16 cellular contexts compared by ENCODE assay signal in the genomic region with DNA sequence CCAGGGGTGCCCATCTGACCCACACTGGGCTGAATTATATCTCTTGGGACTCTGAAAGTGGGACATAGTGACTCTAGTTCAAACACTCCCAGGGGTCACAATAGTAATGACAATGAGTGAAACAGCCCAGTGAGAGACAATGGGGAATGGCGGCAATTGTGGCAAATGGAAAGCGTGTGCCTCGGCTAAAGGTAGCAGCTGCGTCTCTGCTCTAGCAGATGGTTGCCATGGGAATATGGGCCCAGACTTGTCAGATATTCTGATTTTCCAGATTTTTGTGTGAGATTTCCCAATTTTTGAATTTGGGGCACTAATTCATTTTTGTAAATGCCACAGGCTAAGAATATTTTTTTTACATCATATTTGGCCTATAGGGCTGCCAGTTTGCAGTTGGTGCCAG. TPM values are rescaled to one million over a fixed set of nuclear protein-coding genes. Genes with fewer than 3 reads are reported as not detected.
DNase-seq lines count a peak whose midpoint lies in the region; ATAC-seq, FAIRE-seq and TF ChIP-seq lines count a peak whose summit lies in the region.
"Had no signal": no experiment of that assay in that cellular context is flagged by ENCODE, and none has a peak within 500 bp of the region (broad histone marks: within the 10 kb centered on the region; RNA-seq: fewer than 3 reads in every experiment).

No MANE protein-coding gene starts in this region.

- TF ChIP-seq RAD21 in K562 (CRISPR knock-in tag; conservative IDR thresholded peaks at IDR 0.05 in 1 of 2, IDR thresholded peaks at IDR 0.05 in 1 of 2): no peak

- peak overlapping the region; percentile 58 for H3K27ac Mint-ChIP-seq in activated CD8-positive, alpha-beta memory T cell treated with anti-CD3 and anti-CD28 coated beads, Interleukin-2, amount 10 ng/mL, durations not matched to agents 7 days and 5 days
- peak overlapping the region; percentile 60 for H3K27ac Mint-ChIP-seq in Calu3 (ENCODE audit: unreplicated experiment)
- H3K27ac Mint-ChIP-seq: activated CD4-positive, alpha-beta T cell treated with anti-CD3 and anti-CD28 coated beads for 36 hours had no signal

- FAIRE-seq in K562 (lab: Jason Lieb, UNC): no peak
- FAIRE-seq: keratinocyte had no signal

- intact Hi-C loops in Calu3 (cut with micrococcal nuclease; ENCODE audit: unreplicated experiment) (no loop called here), K562 (cut with micrococcal nuclease) (loop anchor here (10.0 kb wide), 1 partner anchor 315 kb away; a partner anchor contains a TSS)

- no peaks in the 10 kb centered on the region for H3K9me3 Mint-ChIP-seq in activated CD8-positive, alpha-beta memory T cell treated with anti-CD3 and anti-CD28 coated beads, Interleukin-2, amount 10 ng/mL, durations not matched to agents 7 days and 5 days (ENCODE audit: low read depth)
- no peaks in the 10 kb centered on the region for H3K9me3 Mint-ChIP-seq in Calu3 (ENCODE audit: low read depth, unreplicated experiment)

- TF ChIP-seq CTCF in Calu3 (IDR thresholded peaks at IDR 0.05; ENCODE audit: unreplicated experiment) (no peak), K562 (IDR thresholded peaks at IDR 0.05 in 2 of 3, conservative IDR thresholded peaks at IDR 0.05 in 1 of 3; ENCODE audit: insufficient read depth in 2 of 3, low read depth in 1 of 3, low read length in 3 of 3) (no peak), neutrophil (IDR thresholded peaks at IDR 0.05) (no peak)

- no peak overlapping the region for H2AFZ ChIP-seq in K562 (ENCODE audit: low read depth, low read length)

- TF ChIP-seq POLR2A in K562 (conservative IDR thresholded peaks at IDR 0.05): no peak

- H3K36me3 ChIP-seq in K562 (ENCODE audit: control insufficient read depth, insufficient read depth, low read length) (no peaks in the 10 kb centered on the region), neutrophil (no peaks in the 10 kb centered on the region)

- H3K9ac ChIP-seq in K562 (ENCODE audit: insufficient read depth in 1 of 2, low read depth in 2 of 2, low read length in 2 of 2): peak overlapping the region in 1 of 2 experiments; percentile 10; a peak in 1 of 4 replicates

- H3K9me3 ChIP-seq in K562 (replicated peaks; ENCODE audit: control insufficient read depth, insufficient read depth, low read depth, low read length) (no peaks in the 10 kb centered on the region), neutrophil (no peaks in the 10 kb centered on the region)
- H3K9me3 ChIP-seq: mucosa of descending colon, psoas muscle had no signal

- H3K4me3 Mint-ChIP-seq in activated CD8-positive, alpha-beta memory T cell treated with anti-CD3 and anti-CD28 coated beads, Interleukin-2, amount 10 ng/mL, durations not matched to agents 7 days and 5 days: no peak overlapping the region
- H3K4me3 Mint-ChIP-seq in Calu3 (ENCODE audit: low read depth, unreplicated experiment): no peak overlapping the region
- H3K4me3 Mint-ChIP-seq: activated CD4-positive, alpha-beta T cell treated with anti-CD3 and anti-CD28 coated beads for 36 hours had no signal

- H4K20me1 ChIP-seq in K562 (replicated peaks; ENCODE audit: control insufficient read depth, insufficient read depth, low read length): no peaks in the 10 kb centered on the region

- H3K27me3 ChIP-seq in K562 (ENCODE audit: control insufficient read depth in 2 of 2, insufficient read depth in 2 of 2, low read length in 2 of 2) (no peaks in the 10 kb centered on the region), neutrophil (no peaks in the 10 kb centered on the region)

- POLR2A ChIA-PET in K562 (lab: Yijun Ruan, JAX): interaction anchor here (0.8 to 2.5 kb wide), 2 partner anchors 15 to 19 kb away, joined by 3 to 17 read pairs; no protein-coding TSS in a partner anchor

- H3K4me3 ChIP-seq in K562 (no peak overlapping the region), neutrophil (ENCODE audit: low read depth in 1 of 2, low read length in 1 of 2) (no peak overlapping the region)
- H3K4me3 ChIP-seq: mucosa of descending colon, psoas muscle had no signal

- no TSS peak for BruUV-seq in Calu3 (replicated peaks; lab: Mats Ljungman, UMichigan)
- BruUV-seq in K562 (replicated peaks; lab: Mats Ljungman, UMichigan): no TSS peak

- peaks cover 7% of the 10 kb centered on the region; the same call in 2 of the 3 replicates for H3K79me2 ChIP-seq in K562 (ENCODE audit: control insufficient read depth, insufficient read depth, low read length)

- peaks cover 3% of the 10 kb centered on the region for H3K27me3 Mint-ChIP-seq in activated CD8-positive, alpha-beta memory T cell treated with anti-CD3 and anti-CD28 coated beads, Interleukin-2, amount 10 ng/mL, durations not matched to agents 7 days and 5 days
- H3K27me3 Mint-ChIP-seq in Calu3 (ENCODE audit: unreplicated experiment): no peaks in the 10 kb centered on the region
- H3K27me3 Mint-ChIP-seq: activated CD4-positive, alpha-beta T cell treated with anti-CD3 and anti-CD28 coated beads for 36 hours had no signal

- H3K4me1 Mint-ChIP-seq in activated CD8-positive, alpha-beta memory T cell treated with anti-CD3 and anti-CD28 coated beads, Interleukin-2, amount 10 ng/mL, durations not matched to agents 7 days and 5 days: peaks cover 91% of the 10 kb centered on the region
- H3K4me1 Mint-ChIP-seq in Calu3 (ENCODE audit: low read depth, unreplicated experiment): peaks cover 61% of the 10 kb centered on the region

- WGBS in K562 (ENCODE audit: insufficient coverage, low coverage, missing lambda C conversion rate): 93% methylated on average over 4 of the region's 4 CpGs

- H3K4me1 ChIP-seq in K562 (replicated peaks in 1 of 2; ENCODE audit: control insufficient read depth in 2 of 2, insufficient read depth in 2 of 2, low read length in 2 of 2): peaks cover 36 to 45% of the 10 kb centered on the region in 2 experiments
- H3K4me1 ChIP-seq in neutrophil (ENCODE audit: control insufficient read depth in 1 of 2, insufficient read depth in 1 of 2, low read depth in 1 of 2, low read length in 1 of 2): peaks cover 67 to 72% of the 10 kb centered on the region in 2 experiments

- in situ Hi-C loops in K562 (cut with MboI): no loop called here

- no peak overlapping the region for H3K4me2 ChIP-seq in K562 (ENCODE audit: insufficient read depth, low read length)

- no peaks in the 10 kb centered on the region for H3K36me3 Mint-ChIP-seq in activated CD8-positive, alpha-beta memory T cell treated with anti-CD3 and anti-CD28 coated beads, Interleukin-2, amount 10 ng/mL, durations not matched to agents 7 days and 5 days
- peaks cover 17% of the 10 kb centered on the region for H3K36me3 Mint-ChIP-seq in Calu3 (ENCODE audit: insufficient read depth, unreplicated experiment)

- no peak for DNase-seq in activated CD8-positive, alpha-beta memory T cell treated with anti-CD3 and anti-CD28 coated beads, Interleukin-2, amount 10 ng/mL, durations not matched to agents 7 days and 5 days
- DNase-seq in activated CD8-positive, alpha-beta memory T cell treated with anti-CD3 and anti-CD28 coated beads, Interleukin-2, amount 50 U/mL, for 4 hours: no peak
- DNase-seq in Calu3 (no peak), K562 (ENCODE audit: extremely low read depth in 1 of 4, low spot score in 3 of 4) (no peak), RKO (ENCODE audit: low spot score) (no peak), midbrain (lab: John Stamatoyannopoulos, UW) (no peak)
- DNase-seq: activated CD4-positive, alpha-beta T cell treated with anti-CD3 and anti-CD28 coated beads for 36 hours; activated gamma-delta T cell; C1 segment of cervical spinal cord; mucosa of descending colon; NCI-H1092 treated with DMSO at 0.1 percent for 48 hours; NCI-H187 treated with DMSO at 0.1 percent for 48 hours; NCI-H226; psoas muscle had no signal

- no peak for ATAC-seq in activated CD8-positive, alpha-beta memory T cell treated with anti-CD3 and anti-CD28 coated beads, Interleukin-2, amount 10 ng/mL, durations not matched to agents 7 days and 5 days
- no peak for ATAC-seq in K562
- ATAC-seq: activated CD4-positive, alpha-beta T cell treated with anti-CD3 and anti-CD28 coated beads for 36 hours; mucosa of descending colon; psoas muscle had no signal

- CTCF ChIA-PET in activated CD8-positive, alpha-beta memory T cell treated with anti-CD3 and anti-CD28 coated beads, Interleukin-2, amount 10 ng/mL, durations not matched to agents 7 days and 5 days (lab: Charles Lee): interaction anchor here (12.2 to 19.2 kb wide), 2 partner anchors 20 to 146 kb away, joined by 110 to 530 read pairs; a partner anchor contains a TSS
- CTCF ChIA-PET in Calu3 (lab: Charles Lee): no interaction called here
- CTCF ChIA-PET in K562 (lab: Yijun Ruan, JAX; ENCODE audit: low intra/inter-chr PET ratio): interaction anchor here (0.8 kb wide), 1 partner anchor 20 kb away, joined by 5 read pairs; no protein-coding TSS in a partner anchor

- no peak for TF ChIP-seq EP300 in K562 (IDR thresholded peaks at IDR 0.05; ENCODE audit: low read length)

- H3K9me1 ChIP-seq in K562 (ENCODE audit: control insufficient read depth, insufficient read depth, low read length): no peaks in the 10 kb centered on the region

- H3K27ac ChIP-seq in K562 (ENCODE audit: extremely low read depth, low read depth, low read length): no peak overlapping the region
- H3K27ac ChIP-seq in neutrophil: peak overlapping the region; percentile 33
- H3K27ac ChIP-seq: psoas muscle had no signal

RNA-seq across cellular contexts. Expression of a gene that starts 21.4 kb away (rescaled TPM):
- 100 to 1,000 TPM; 401 to 507 TPM for total RNA-seq in activated CD8-positive, alpha-beta memory T cell treated with anti-CD3 and anti-CD28 coated beads, Interleukin-2, amount 10 ng/mL, durations not matched to agents 7 days and 5 days
- total RNA-seq in Calu3 (2022) (337 and 366 TPM in 2 replicates), K562 (2014; rRNA removed) (316 and 345 TPM in 2 replicates), K562 (2014; rRNA removed; fragmentation: Illumina TruSeq; extraction: Trizol) (620 and 713 TPM in 2 replicates), K562 (2015; rRNA removed; fragmentation: Illumina TruSeq; extraction: Trizol) (585 and 652 TPM in 2 replicates), K562 (2021) (429 and 432 TPM in 2 replicates)
- total RNA-seq in K562 (2011; cell fraction: chromatin; rRNA removed; ENCODE audit: low replicate concordance): 116 and 315 TPM in 2 replicates
- 52.7 and 78.6 TPM in 2 replicates for total RNA-seq in K562 (2011; cell fraction: nucleolus; rRNA removed)
- total RNA-seq in K562 (2011; cell fraction: nucleoplasm; rRNA removed): 175 and 257 TPM in 2 replicates
- polyA plus RNA-seq in K562 (2011; rRNA removed) (785 and 870 TPM in 2 replicates), K562 (2014; fragmentation: Illumina TruSeq; extraction: Trizol) (528 and 852 TPM in 2 replicates), K562 (2014; fragmentation: Nextera tagmentation; extraction: Ambion mirVana) (100 to 1,000 TPM; 197 to 480 TPM), K562 (2014; rRNA removed) (219 and 255 TPM in 2 replicates)
- polyA plus RNA-seq in K562 (2011; cell fraction: cytosol; rRNA removed): 63.7 and 209 TPM in 2 replicates
- polyA plus RNA-seq in K562 (2011; cell fraction: nucleus; rRNA removed): 124 and 204 TPM in 2 replicates
- polyA plus RNA-seq in K562 (2012): 386 and 493 TPM in 2 replicates
- 693 and 694 TPM in 2 replicates for polyA minus RNA-seq in K562 (2011; rRNA and poly(A)+ RNA removed)
- 406 and 559 TPM in 2 replicates for polyA minus RNA-seq in K562 (2011; cell fraction: cytosol; rRNA and poly(A)+ RNA removed)
- polyA minus RNA-seq in K562 (2011; cell fraction: nucleus; rRNA and poly(A)+ RNA removed): 36.6 and 130 TPM in 2 replicates

RNA-seq across cellular contexts. Expression of a gene that starts 54.1 kb away (rescaled TPM):
- total RNA-seq in activated CD8-positive, alpha-beta memory T cell treated with anti-CD3 and anti-CD28 coated beads, Interleukin-2, amount 10 ng/mL, durations not matched to agents 7 days and 5 days: 100 to 1,000 TPM; 166 to 183 TPM
- 158 and 159 TPM in 2 replicates for total RNA-seq in Calu3 (2022)
- total RNA-seq in K562 (2011; cell fraction: chromatin; rRNA removed; ENCODE audit: low replicate concordance): 35.0 and 69.1 TPM in 2 replicates
- 25.7 and 30.0 TPM in 2 replicates for total RNA-seq in K562 (2011; cell fraction: nucleolus; rRNA removed)
- 48.0 and 76.6 TPM in 2 replicates for total RNA-seq in K562 (2011; cell fraction: nucleoplasm; rRNA removed)
- 119 and 120 TPM in 2 replicates for total RNA-seq in K562 (2014; rRNA removed)
- total RNA-seq in K562 (2014; rRNA removed; fragmentation: Illumina TruSeq; extraction: Trizol): 114 and 125 TPM in 2 replicates
- total RNA-seq in K562 (2015; rRNA removed; fragmentation: Illumina TruSeq; extraction: Trizol): 97.2 and 102 TPM in 2 replicates
- total RNA-seq in K562 (2021): 234 and 257 TPM in 2 replicates
- polyA plus RNA-seq in K562 (2011; rRNA removed): 53.7 and 55.5 TPM in 2 replicates
- polyA plus RNA-seq in K562 (2011; cell fraction: cytosol; rRNA removed): 42.2 and 48.3 TPM in 2 replicates
- polyA plus RNA-seq in K562 (2011; cell fraction: nucleus; rRNA removed): 41.0 and 48.4 TPM in 2 replicates
- 191 and 193 TPM in 2 replicates for polyA plus RNA-seq in K562 (2012)
- polyA plus RNA-seq in K562 (2014; fragmentation: Illumina TruSeq; extraction: Trizol): 199 and 203 TPM in 2 replicates
- 10 to 100 TPM; 48.4 to 53.2 TPM for polyA plus RNA-seq in K562 (2014; fragmentation: Nextera tagmentation; extraction: Ambion mirVana)
- 116 and 140 TPM in 2 replicates for polyA plus RNA-seq in K562 (2014; rRNA removed)
- 36.1 and 52.7 TPM in 2 replicates for polyA minus RNA-seq in K562 (2011; rRNA and poly(A)+ RNA removed)
- 70.3 and 82.8 TPM in 2 replicates for polyA minus RNA-seq in K562 (2011; cell fraction: cytosol; rRNA and poly(A)+ RNA removed)
- polyA minus RNA-seq in K562 (2011; cell fraction: nucleus; rRNA and poly(A)+ RNA removed): 17.4 and 34.9 TPM in 2 replicates
